Comparison of ENCODE assay signal across 1 cellular context in genomic region chr14:35353409-35354172, GRCh38.
TF ChIP-seq lines count a peak whose summit lies in the region.

No MANE protein-coding gene starts in this region.

TF ChIP-seq in HepG2, 621 proteins besides CTCF, POLR2A, EP300 and RAD21 (continued from another document and continues in another):
- TF ChIP-seq ZNF800 (CRISPR knock-in tag; IDR thresholded peaks at IDR 0.05): no peak
- no peak for TF ChIP-seq NFAT5 (CRISPR knock-in tag; IDR thresholded peaks at IDR 0.05)
- peak; percentile 67 for TF ChIP-seq NR2F6 (IDR thresholded peaks at IDR 0.05)
- TF ChIP-seq NR2F6 (CRISPR knock-in tag; IDR thresholded peaks at IDR 0.05): peak; percentile 86
- no peak for TF ChIP-seq ZFP62 (CRISPR knock-in tag; IDR thresholded peaks at IDR 0.05)
- 0 out of 2 replicates have a peak, but pooled peaks have one; percentile 25 for TF ChIP-seq MIER2 (CRISPR knock-in tag; IDR thresholded peaks at IDR 0.05)
- TF ChIP-seq, protein P1, sequence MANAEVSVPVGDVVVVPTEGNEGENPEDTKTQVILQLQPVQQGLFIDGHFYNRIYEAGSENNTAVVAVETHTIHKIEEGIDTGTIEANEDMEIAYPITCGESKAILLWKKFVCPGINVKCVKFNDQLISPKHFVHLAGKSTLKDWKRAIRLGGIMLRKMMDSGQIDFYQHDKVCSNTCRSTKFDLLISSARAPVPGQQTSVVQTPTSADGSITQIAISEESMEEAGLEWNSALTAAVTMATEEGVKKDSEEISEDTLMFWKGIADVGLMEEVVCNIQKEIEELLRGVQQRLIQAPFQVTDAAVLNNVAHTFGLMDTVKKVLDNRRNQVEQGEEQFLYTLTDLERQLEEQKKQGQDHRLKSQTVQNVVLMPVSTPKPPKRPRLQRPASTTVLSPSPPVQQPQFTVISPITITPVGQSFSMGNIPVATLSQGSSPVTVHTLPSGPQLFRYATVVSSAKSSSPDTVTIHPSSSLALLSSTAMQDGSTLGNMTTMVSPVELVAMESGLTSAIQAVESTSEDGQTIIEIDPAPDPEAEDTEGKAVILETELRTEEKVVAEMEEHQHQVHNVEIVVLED (CRISPR knock-in tag; IDR thresholded peaks at IDR 0.05; ENCODE audit: borderline replicate concordance): no peak; the same call in 1 of the 2 replicates
- 0 out of 4 replicates have a peak, but pooled peaks of 1 of the 2 experiments have one; percentile 9 for TF ChIP-seq NR2F1 (CRISPR knock-in tag; IDR thresholded peaks at IDR 0.05)
- TF ChIP-seq THAP8 (CRISPR knock-in tag; IDR thresholded peaks at IDR 0.05; ENCODE audit: borderline replicate concordance): no peak
- peak; percentile 26; the same call in 1 of the 2 replicates for TF ChIP-seq MXD4 (CRISPR knock-in tag; IDR thresholded peaks at IDR 0.05)
- TF ChIP-seq FOXP1 (IDR thresholded peaks at IDR 0.05): no peak
- TF ChIP-seq FOXP1 (CRISPR knock-in tag; IDR thresholded peaks at IDR 0.05): peak; percentile 81; the same call in 1 of the 2 replicates
- no peak for TF ChIP-seq CHD4 (IDR thresholded peaks at IDR 0.05; ENCODE audit: borderline replicate concordance, low read length)
- TF ChIP-seq, protein P2, sequence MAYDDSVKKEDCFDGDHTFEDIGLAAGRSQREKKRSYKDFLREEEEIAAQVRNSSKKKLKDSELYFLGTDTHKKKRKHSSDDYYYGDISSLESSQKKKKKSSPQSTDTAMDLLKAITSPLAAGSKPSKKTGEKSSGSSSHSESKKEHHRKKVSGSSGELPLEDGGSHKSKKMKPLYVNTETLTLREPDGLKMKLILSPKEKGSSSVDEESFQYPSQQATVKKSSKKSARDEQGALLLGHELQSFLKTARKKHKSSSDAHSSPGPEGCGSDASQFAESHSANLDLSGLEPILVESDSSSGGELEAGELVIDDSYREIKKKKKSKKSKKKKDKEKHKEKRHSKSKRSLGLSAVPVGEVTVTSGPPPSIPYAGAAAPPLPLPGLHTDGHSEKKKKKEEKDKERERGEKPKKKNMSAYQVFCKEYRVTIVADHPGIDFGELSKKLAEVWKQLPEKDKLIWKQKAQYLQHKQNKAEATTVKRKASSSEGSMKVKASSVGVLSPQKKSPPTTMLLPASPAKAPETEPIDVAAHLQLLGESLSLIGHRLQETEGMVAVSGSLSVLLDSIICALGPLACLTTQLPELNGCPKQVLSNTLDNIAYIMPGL (CRISPR knock-in tag; IDR thresholded peaks at IDR 0.05; ENCODE audit: borderline replicate concordance in 1 of 2, low read depth in 1 of 2): peak in 1 of 2 experiments; percentile 41; a peak in 1 of 4 replicates
- no peak for TF ChIP-seq RAD51 (IDR thresholded peaks at IDR 0.05; ENCODE audit: borderline replicate concordance)
- peak; percentile 42; the same call in 1 of the 2 replicates for TF ChIP-seq RCOR2 (CRISPR knock-in tag; IDR thresholded peaks at IDR 0.05)
- no peak for TF ChIP-seq ZBTB21 (CRISPR knock-in tag; IDR thresholded peaks at IDR 0.05)
- TF ChIP-seq, protein P3, sequence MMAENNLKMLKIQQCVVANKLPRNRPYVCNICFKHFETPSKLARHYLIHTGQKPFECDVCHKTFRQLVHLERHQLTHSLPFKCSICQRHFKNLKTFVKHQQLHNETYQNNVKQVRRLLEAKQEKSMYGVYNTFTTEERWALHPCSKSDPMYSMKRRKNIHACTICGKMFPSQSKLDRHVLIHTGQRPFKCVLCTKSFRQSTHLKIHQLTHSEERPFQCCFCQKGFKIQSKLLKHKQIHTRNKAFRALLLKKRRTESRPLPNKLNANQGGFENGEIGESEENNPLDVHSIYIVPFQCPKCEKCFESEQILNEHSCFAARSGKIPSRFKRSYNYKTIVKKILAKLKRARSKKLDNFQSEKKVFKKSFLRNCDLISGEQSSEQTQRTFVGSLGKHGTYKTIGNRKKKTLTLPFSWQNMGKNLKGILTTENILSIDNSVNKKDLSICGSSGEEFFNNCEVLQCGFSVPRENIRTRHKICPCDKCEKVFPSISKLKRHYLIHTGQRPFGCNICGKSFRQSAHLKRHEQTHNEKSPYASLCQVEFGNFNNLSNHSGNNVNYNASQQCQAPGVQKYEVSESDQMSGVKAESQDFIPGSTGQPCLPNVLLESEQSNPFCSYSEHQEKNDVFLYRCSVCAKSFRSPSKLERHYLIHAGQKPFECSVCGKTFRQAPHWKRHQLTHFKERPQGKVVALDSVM (CRISPR knock-in tag; IDR thresholded peaks at IDR 0.05): no peak
- TF ChIP-seq ZNF605 (CRISPR knock-in tag; IDR thresholded peaks at IDR 0.05): no peak
- TF ChIP-seq, protein P4, sequence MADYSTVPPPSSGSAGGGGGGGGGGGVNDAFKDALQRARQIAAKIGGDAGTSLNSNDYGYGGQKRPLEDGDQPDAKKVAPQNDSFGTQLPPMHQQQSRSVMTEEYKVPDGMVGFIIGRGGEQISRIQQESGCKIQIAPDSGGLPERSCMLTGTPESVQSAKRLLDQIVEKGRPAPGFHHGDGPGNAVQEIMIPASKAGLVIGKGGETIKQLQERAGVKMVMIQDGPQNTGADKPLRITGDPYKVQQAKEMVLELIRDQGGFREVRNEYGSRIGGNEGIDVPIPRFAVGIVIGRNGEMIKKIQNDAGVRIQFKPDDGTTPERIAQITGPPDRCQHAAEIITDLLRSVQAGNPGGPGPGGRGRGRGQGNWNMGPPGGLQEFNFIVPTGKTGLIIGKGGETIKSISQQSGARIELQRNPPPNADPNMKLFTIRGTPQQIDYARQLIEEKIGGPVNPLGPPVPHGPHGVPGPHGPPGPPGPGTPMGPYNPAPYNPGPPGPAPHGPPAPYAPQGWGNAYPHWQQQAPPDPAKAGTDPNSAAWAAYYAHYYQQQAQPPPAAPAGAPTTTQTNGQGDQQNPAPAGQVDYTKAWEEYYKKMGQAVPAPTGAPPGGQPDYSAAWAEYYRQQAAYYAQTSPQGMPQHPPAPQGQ (CRISPR knock-in tag; IDR thresholded peaks at IDR 0.05; ENCODE audit: borderline replicate concordance): 0 out of 2 replicates have a peak, but pooled peaks have one; percentile 31
- peak; percentile 75 for TF ChIP-seq RARA (CRISPR knock-in tag; IDR thresholded peaks at IDR 0.05)
- no peak for TF ChIP-seq ZNF749 (CRISPR knock-in tag; IDR thresholded peaks at IDR 0.05; ENCODE audit: borderline replicate concordance)
- TF ChIP-seq ZNF501 (CRISPR knock-in tag; IDR thresholded peaks at IDR 0.05): no peak; the same call in 1 of the 2 replicates
- peak; percentile 45; the same call in 1 of the 2 replicates for TF ChIP-seq ZNF609 (CRISPR knock-in tag; IDR thresholded peaks at IDR 0.05; ENCODE audit: borderline replicate concordance)
- TF ChIP-seq ZNF660 (CRISPR knock-in tag; IDR thresholded peaks at IDR 0.05; ENCODE audit: borderline replicate concordance, low read depth): no peak
- peak; percentile 79 for TF ChIP-seq CEBPB (IDR thresholded peaks at IDR 0.05; ENCODE audit: borderline replicate concordance, low read depth, low read length)
- TF ChIP-seq, protein P5, sequence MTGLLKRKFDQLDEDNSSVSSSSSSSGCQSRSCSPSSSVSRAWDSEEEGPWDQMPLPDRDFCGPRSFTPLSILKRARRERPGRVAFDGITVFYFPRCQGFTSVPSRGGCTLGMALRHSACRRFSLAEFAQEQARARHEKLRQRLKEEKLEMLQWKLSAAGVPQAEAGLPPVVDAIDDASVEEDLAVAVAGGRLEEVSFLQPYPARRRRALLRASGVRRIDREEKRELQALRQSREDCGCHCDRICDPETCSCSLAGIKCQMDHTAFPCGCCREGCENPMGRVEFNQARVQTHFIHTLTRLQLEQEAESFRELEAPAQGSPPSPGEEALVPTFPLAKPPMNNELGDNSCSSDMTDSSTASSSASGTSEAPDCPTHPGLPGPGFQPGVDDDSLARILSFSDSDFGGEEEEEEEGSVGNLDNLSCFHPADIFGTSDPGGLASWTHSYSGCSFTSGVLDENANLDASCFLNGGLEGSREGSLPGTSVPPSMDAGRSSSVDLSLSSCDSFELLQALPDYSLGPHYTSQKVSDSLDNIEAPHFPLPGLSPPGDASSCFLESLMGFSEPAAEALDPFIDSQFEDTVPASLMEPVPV (CRISPR knock-in tag; IDR thresholded peaks at IDR 0.05): no peak
- TF ChIP-seq, protein P6, sequence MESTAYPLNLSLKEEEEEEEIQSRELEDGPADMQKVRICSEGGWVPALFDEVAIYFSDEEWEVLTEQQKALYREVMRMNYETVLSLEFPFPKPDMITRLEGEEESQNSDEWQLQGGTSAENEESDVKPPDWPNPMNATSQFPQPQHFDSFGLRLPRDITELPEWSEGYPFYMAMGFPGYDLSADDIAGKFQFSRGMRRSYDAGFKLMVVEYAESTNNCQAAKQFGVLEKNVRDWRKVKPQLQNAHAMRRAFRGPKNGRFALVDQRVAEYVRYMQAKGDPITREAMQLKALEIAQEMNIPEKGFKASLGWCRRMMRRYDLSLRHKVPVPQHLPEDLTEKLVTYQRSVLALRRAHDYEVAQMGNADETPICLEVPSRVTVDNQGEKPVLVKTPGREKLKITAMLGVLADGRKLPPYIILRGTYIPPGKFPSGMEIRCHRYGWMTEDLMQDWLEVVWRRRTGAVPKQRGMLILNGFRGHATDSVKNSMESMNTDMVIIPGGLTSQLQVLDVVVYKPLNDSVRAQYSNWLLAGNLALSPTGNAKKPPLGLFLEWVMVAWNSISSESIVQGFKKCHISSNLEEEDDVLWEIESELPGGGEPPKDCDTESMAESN (CRISPR knock-in tag; conservative IDR thresholded peaks at IDR 0.05): no peak
